Comparison of ENCODE assay signal across 24 cellular contexts in the genomic region with DNA sequence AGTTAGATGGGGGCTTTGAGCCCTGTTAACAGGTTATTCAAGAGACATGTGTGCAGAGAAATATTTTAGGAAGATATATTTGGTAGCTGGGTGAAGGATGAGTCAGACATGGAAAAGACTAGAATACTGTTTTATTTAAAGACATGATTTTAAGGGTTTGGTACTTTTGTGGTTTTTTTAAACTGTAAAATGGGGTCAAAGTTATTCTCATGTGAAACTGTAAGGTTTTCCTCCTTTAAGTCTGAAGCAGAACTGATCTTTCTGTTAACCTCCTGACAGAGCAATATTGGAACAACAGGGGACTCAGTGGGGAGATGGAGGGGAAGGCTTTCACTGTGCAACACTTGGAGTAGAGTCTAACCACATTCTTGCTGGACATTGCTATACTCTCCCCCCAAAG.
A peak's percentile ranks its signal among the peaks of the same experiment; 100 is the strongest.
DNase-seq lines count a peak whose midpoint lies in the region; ATAC-seq, FAIRE-seq and TF ChIP-seq lines count a peak whose summit lies in the region.
"Had no signal": no experiment of that assay in that cellular context is flagged by ENCODE, and none has a peak within 500 bp of the region (broad histone marks: within the 10 kb centered on the region; RNA-seq: fewer than 3 reads in every experiment).

No MANE protein-coding gene starts in this region.

- H3K27ac Mint-ChIP-seq in activated CD4-positive, alpha-beta T cell treated with anti-CD3 and anti-CD28 coated beads, Interleukin-2, amount 10 ng/mL, durations not matched to agents 24 days and 14 days, result no peak overlapping the region
- H3K27ac Mint-ChIP-seq: activated CD8-positive, alpha-beta T cell treated with anti-CD3 and anti-CD28 coated beads for 36 hours; immature natural killer cell had no signal

- no peak overlapping the region for H3K9ac ChIP-seq in GM12878 (ENCODE audit: control insufficient read depth, insufficient read depth, low read length)

- peak overlapping the region; percentile 83 for H3K4me2 ChIP-seq in GM12878 (ENCODE audit: control insufficient read depth, insufficient read depth)

- TF ChIP-seq EP300 in GM12878 (IDR thresholded peaks at IDR 0.05; ENCODE audit: borderline replicate concordance in 1 of 2, control insufficient read depth in 1 of 2, low read depth in 2 of 2, low read length in 2 of 2), result peak; percentile 24 to 55; a peak in 2 of 4 replicates

- H2AFZ ChIP-seq in GM12878 (ENCODE audit: control insufficient read depth, low read depth, low read length), result no peak overlapping the region

- TF ChIP-seq RAD21 in GM12878 (IDR thresholded peaks at IDR 0.05; ENCODE audit: insufficient read depth, low read depth, low read length), result no peak

- H3K27ac ChIP-seq in GM12878 (ENCODE audit: control insufficient read depth, insufficient read depth), result peak overlapping the region; percentile 82
- H3K27ac ChIP-seq: cardiac muscle cell, pancreas, testis had no signal

- no peaks in the 10 kb centered on the region for H3K9me3 Mint-ChIP-seq in activated T-cell treated with anti-CD3 and anti-CD28 coated beads, Interleukin-2, amount 50 U/mL, for 4 hours
- H3K9me3 Mint-ChIP-seq in activated CD4-positive, alpha-beta T cell treated with anti-CD3 and anti-CD28 coated beads, Interleukin-2, amount 10 ng/mL, durations not matched to agents 24 days and 14 days, result peaks cover 7% of the 10 kb centered on the region
- H3K9me3 Mint-ChIP-seq: activated CD8-positive, alpha-beta T cell treated with anti-CD3 and anti-CD28 coated beads for 36 hours; immature natural killer cell had no signal

- H3K36me3 Mint-ChIP-seq in activated T-cell treated with anti-CD3 and anti-CD28 coated beads, Interleukin-2, amount 50 U/mL, for 4 hours (ENCODE audit: insufficient read depth), result no peaks in the 10 kb centered on the region
- H3K36me3 Mint-ChIP-seq in activated CD4-positive, alpha-beta T cell treated with anti-CD3 and anti-CD28 coated beads, Interleukin-2, amount 10 ng/mL, durations not matched to agents 24 days and 14 days (ENCODE audit: low read depth), result no peaks in the 10 kb centered on the region
- H3K36me3 Mint-ChIP-seq: immature natural killer cell had no signal

- TF ChIP-seq CTCF in GM20000 (IDR thresholded peaks at IDR 0.05; ENCODE audit: extremely low read depth, missing control alignments), result no peak
- no peak for TF ChIP-seq CTCF in GM12878 (IDR thresholded peaks at IDR 0.05 in 2 of 3, conservative IDR thresholded peaks at IDR 0.05 in 1 of 3; ENCODE audit: control insufficient read depth in 2 of 3, extremely low read depth in 1 of 3, insufficient read depth in 1 of 3, low read depth in 3 of 3, low read length in 3 of 3)

- BruUV-seq in GM12878 (replicated peaks; lab: Mats Ljungman, UMichigan), result no TSS peak

- peaks cover 3% of the 10 kb centered on the region; the same call in 1 of the 2 replicates for H3K79me2 ChIP-seq in GM12878 (ENCODE audit: control insufficient read depth, insufficient read depth, low read length)

- CTCF ChIA-PET in GM12878 (lab: Yijun Ruan, JAX), result interaction anchor here (2.0 kb wide), 2 partner anchors 12 to 32 kb away, joined by 7 to 13 read pairs; no protein-coding TSS in a partner anchor

- intact Hi-C loops in GM12878 (cut with micrococcal nuclease; ENCODE audit: unreplicated experiment), result loop anchor here (5.0 kb wide), 1 partner anchor 34 kb away; no protein-coding TSS in a partner anchor
- intact Hi-C loops in activated CD4-positive, alpha-beta T cell treated with anti-CD3 and anti-CD28 coated beads, Interleukin-2, amount 10 ng/mL, durations not matched to agents 24 days and 14 days (cut with micrococcal nuclease), result no loop called here

- ATAC-seq in HG02884 (IDR thresholded peaks at IDR 0.05; ENCODE audit: unreplicated experiment) (peak; percentile 27), GM12878 (peak; percentile 13)
- no peak for ATAC-seq in activated T-cell treated with anti-CD3 and anti-CD28 coated beads, Interleukin-2, amount 50 U/mL, for 4 hours
- ATAC-seq: activated CD8-positive, alpha-beta T cell treated with anti-CD3 and anti-CD28 coated beads for 36 hours; esophagus mucosa; pancreas; PC-3; SK-N-SH treated with all-trans-retinoic acid at 6 μM for 48 hours had no signal

- in situ Hi-C loops in GM12878 (cut with MboI), result no loop called here

- no peaks in the 10 kb centered on the region for H3K27me3 ChIP-seq in GM12878 (replicated peaks in 1 of 2; ENCODE audit: control insufficient read depth in 2 of 2, insufficient read depth in 2 of 2, low read length in 1 of 2)
- H3K27me3 ChIP-seq: cardiac muscle cell, pancreas, testis had no signal

- peaks cover 43% of the 10 kb centered on the region for H3K4me1 ChIP-seq in GM12878 (ENCODE audit: control insufficient read depth, insufficient read depth, low read length)
- H3K4me1 ChIP-seq: pancreas, testis had no signal

- H3K36me3 ChIP-seq in GM12878 (ENCODE audit: control insufficient read depth in 2 of 2, insufficient read depth in 2 of 2, low read length in 1 of 2), result no peaks in the 10 kb centered on the region
- H3K36me3 ChIP-seq: cardiac muscle cell, pancreas had no signal

- POLR2A ChIA-PET in GM12878 (lab: Charles Lee), result no interaction called here

- DNase-seq in GM12892 (ENCODE audit: insufficient read length) (no peak), GM20000 (ENCODE audit: low spot score) (peak; percentile 17), GM12878 (ENCODE audit: low read depth, low spot score) (peak; percentile 51), DMS 273 treated with DMSO at 0.1 percent for 48 hours (lab: John Stamatoyannopoulos, UW) (no peak), NCI-H1092 treated with DMSO at 0.1 percent for 48 hours (lab: John Stamatoyannopoulos, UW) (no peak)
- DNase-seq in activated T-cell treated with anti-CD3 and anti-CD28 coated beads, Interleukin-2, amount 50 U/mL, for 4 hours, result no peak
- DNase-seq in activated CD4-positive, alpha-beta T cell treated with anti-CD3 and anti-CD28 coated beads, Interleukin-2, amount 10 ng/mL, durations not matched to agents 24 days and 14 days, result no peak
- DNase-seq: activated CD8-positive, alpha-beta T cell treated with anti-CD3 and anti-CD28 coated beads for 36 hours; Calu3; GDM1; immature natural killer cell; NCI-H187; NCI-H524; pancreas; PC-3; stimulated activated CD4-positive, alpha-beta T cell treated with anti-CD3 and anti-CD28 coated beads, Interleukin-4, amount 100 ng/mL, for 1 hour; stimulated activated CD8-positive, alpha-beta memory T cell treated with anti-CD3 and anti-CD28 coated beads, Interleukin-4, amount 100 ng/mL, for 48 hours; testis had no signal

- no peaks in the 10 kb centered on the region; the same call in 1 of the 3 replicates for H3K9me3 ChIP-seq in GM12878 (replicated peaks; ENCODE audit: control insufficient read depth, insufficient read depth, low read length)
- H3K9me3 ChIP-seq: pancreas, testis had no signal

- H3K27me3 Mint-ChIP-seq in activated T-cell treated with anti-CD3 and anti-CD28 coated beads, Interleukin-2, amount 50 U/mL, for 4 hours (ENCODE audit: low read depth), result peaks cover 14% of the 10 kb centered on the region
- peaks cover 2% of the 10 kb centered on the region for H3K27me3 Mint-ChIP-seq in activated CD4-positive, alpha-beta T cell treated with anti-CD3 and anti-CD28 coated beads, Interleukin-2, amount 10 ng/mL, durations not matched to agents 24 days and 14 days

- H3K4me3 Mint-ChIP-seq in activated T-cell treated with anti-CD3 and anti-CD28 coated beads, Interleukin-2, amount 50 U/mL, for 4 hours, result no peak overlapping the region
- H3K4me3 Mint-ChIP-seq in activated CD4-positive, alpha-beta T cell treated with anti-CD3 and anti-CD28 coated beads, Interleukin-2, amount 10 ng/mL, durations not matched to agents 24 days and 14 days, result no peak overlapping the region
- H3K4me3 Mint-ChIP-seq: activated CD8-positive, alpha-beta T cell treated with anti-CD3 and anti-CD28 coated beads for 36 hours; immature natural killer cell had no signal

- RAD21 ChIA-PET in GM12878 (lab: Charles Lee; ENCODE audit: unreplicated experiment), result interaction anchor here (0.8 kb wide), 1 partner anchor 32 kb away, joined by 3 read pairs; no protein-coding TSS in a partner anchor

- FAIRE-seq in GM12892 (lab: Jason Lieb, UNC) (peak; percentile 89), GM12878 (lab: Jason Lieb, UNC) (no peak)
- FAIRE-seq: HTR-8/SVneo, pancreas had no signal

- no peaks in the 10 kb centered on the region for H3K4me1 Mint-ChIP-seq in activated T-cell treated with anti-CD3 and anti-CD28 coated beads, Interleukin-2, amount 50 U/mL, for 4 hours (ENCODE audit: low read depth)
- no peaks in the 10 kb centered on the region for H3K4me1 Mint-ChIP-seq in activated CD4-positive, alpha-beta T cell treated with anti-CD3 and anti-CD28 coated beads, Interleukin-2, amount 10 ng/mL, durations not matched to agents 24 days and 14 days
- H3K4me1 Mint-ChIP-seq: immature natural killer cell had no signal

- SMC1A ChIA-PET in GM12878 (lab: Charles Lee; ENCODE audit: uncharacterized antibody, unreplicated experiment), result interaction anchor here (0.5 to 5.5 kb wide), 9 partner anchors 12 to 429 kb away, joined by 3 to 26 read pairs (median 3); no protein-coding TSS in a partner anchor

- peak overlapping the region; percentile 38; the same call in 1 of the 2 replicates for H3K4me3 ChIP-seq in GM12878
- H3K4me3 ChIP-seq: cardiac muscle cell, lung, pancreas, testis had no signal

- no peak for TF ChIP-seq POLR2A in GM12892 (IDR thresholded peaks at IDR 0.05; ENCODE audit: low read depth, low read length)
- TF ChIP-seq POLR2A in GM12878 (IDR thresholded peaks at IDR 0.05; ENCODE audit: low read depth, low read length), result no peak

- no peaks in the 10 kb centered on the region for H4K20me1 ChIP-seq in GM12878 (ENCODE audit: control insufficient read depth, insufficient read depth)

Comparison
In these comparisons a context has a peak if more than half of its experiments do, and no peak if none do; other contexts are left out.
1. DNase-seq: peak in GM20000 (single experiment) and GM12878 (single experiment); none in GM12892 (single experiment), DMS 273 treated with DMSO at 0.1 percent for 48 hours (single experiment), activated T-cell treated with anti-CD3 and anti-CD28 coated beads, Interleukin-2, amount 50 U/mL, for 4 hours (single experiment), activated CD4-positive, alpha-beta T cell treated with anti-CD3 and anti-CD28 coated beads, Interleukin-2, amount 10 ng/mL, durations not matched to agents 24 days and 14 days (single experiment) and NCI-H1092 treated with DMSO at 0.1 percent for 48 hours (single experiment).
2. ATAC-seq: peak in HG02884 (single experiment) and GM12878 (single experiment); none in activated T-cell treated with anti-CD3 and anti-CD28 coated beads, Interleukin-2, amount 50 U/mL, for 4 hours (0 of 2).